ENCODE assay signal across 15 cellular contexts in genomic region chr15:77738441-77739437, GRCh38.
A peak's percentile ranks its signal among the peaks of the same experiment; 100 is the strongest.
DNase-seq lines count a peak whose midpoint lies in the region; TF ChIP-seq lines count a peak whose summit lies in the region.
"Had no signal": no experiment of that assay in that cellular context is flagged by ENCODE, and none has a peak within 500 bp of the region (broad histone marks: within the 10 kb centered on the region; RNA-seq: fewer than 3 reads in every experiment).

No MANE protein-coding gene starts in this region.

- intact Hi-C loops in prostate gland (cut with DNase I), result no loop called here

- H3K9me3 ChIP-seq in prostate gland, result no peaks in the 10 kb centered on the region
- H3K9me3 ChIP-seq: mucosa of descending colon, suprapubic skin had no signal

- no peaks in the 10 kb centered on the region for H3K36me3 ChIP-seq in prostate gland
- H3K36me3 ChIP-seq: suprapubic skin had no signal

- TF ChIP-seq CTCF in prostate gland (IDR thresholded peaks at IDR 0.05), result no peak

- 32% methylated on average over 20 of the region's 20 CpGs for WGBS in prostate gland

- no peak for TF ChIP-seq POLR2A in prostate gland (IDR thresholded peaks at IDR 0.05)

- peaks cover 6% of the 10 kb centered on the region for H3K27me3 ChIP-seq in prostate gland (replicated peaks; ENCODE audit: insufficient read depth)

- H3K4me3 ChIP-seq in prostate gland, result no peak overlapping the region
- H3K4me3 ChIP-seq: mucosa of descending colon, suprapubic skin had no signal

- DNase-seq in SHP77 (lab: John Stamatoyannopoulos, UW), result peak; percentile 46 to 61
- no peak for DNase-seq in SHP77 treated with DMSO at 0.1 percent for 48 hours (lab: John Stamatoyannopoulos, UW)
- DNase-seq in NCI-H2171 treated with DMSO at 0.1 percent for 48 hours (lab: John Stamatoyannopoulos, UW), result peak; percentile 92
- DNase-seq in retina, result peak; percentile 67
- no peak for DNase-seq in putamen (ENCODE audit: low spot score)
- no peak for DNase-seq in NOMO-1 treated with dmso at 0.1 percent for 144 hours (lab: John Stamatoyannopoulos, UW; ENCODE audit: unreplicated experiment)
- DNase-seq in prostate gland (ENCODE audit: low spot score), result no peak
- DNase-seq: activated naive CD4-positive, alpha-beta T cell treated with anti-CD3 and anti-CD28 coated beads, Interleukin-2, amount 10 ng/mL, durations not matched to agents 7 days and 5 days; foreskin keratinocyte; HCEC 1CT; mucosa of descending colon; stimulated activated CD4-positive, alpha-beta T cell treated with anti-CD3 and anti-CD28 coated beads, Interleukin-15, amount 100 ng/mL, for 24 hours had no signal

- H3K27ac ChIP-seq in angular gyrus (ENCODE audit: low read depth, low read length), result peak overlapping the region; percentile 26
- no peak overlapping the region for H3K27ac ChIP-seq in prostate gland
- H3K27ac ChIP-seq: foreskin keratinocyte, HL-60, suprapubic skin had no signal

- no peaks in the 10 kb centered on the region for H3K4me1 ChIP-seq in prostate gland (replicated peaks)
- H3K4me1 ChIP-seq: foreskin keratinocyte, suprapubic skin had no signal

Comparison
In these comparisons a context has a peak if more than half of its experiments do, and no peak if none do; other contexts are left out.
1. DNase-seq: peak in SHP77 (2 of 2), NCI-H2171 treated with DMSO at 0.1 percent for 48 hours (single experiment) and retina (single experiment); none in SHP77 treated with DMSO at 0.1 percent for 48 hours (single experiment), putamen (single experiment), NOMO-1 treated with dmso at 0.1 percent for 144 hours (single experiment) and prostate gland (single experiment).